Comparison of ENCODE assay signal across 10 cellular contexts in genomic region chr16:1240436-1240835, GRCh38. TPM values are rescaled to one million over a fixed set of nuclear protein-coding genes. Genes with fewer than 3 reads are reported as not detected.
A peak's percentile ranks its signal among the peaks of the same experiment; 100 is the strongest.
DNase-seq lines count a peak whose midpoint lies in the region; ATAC-seq, FAIRE-seq and TF ChIP-seq lines count a peak whose summit lies in the region.
"Not testable (repeated sequence)": the region's sequence is repeated elsewhere in the genome, so short reads cannot be mapped to it uniquely, and the experiment has no call there.
"Had no signal": no experiment of that assay in that cellular context is flagged by ENCODE, and none has a peak within 500 bp of the region (broad histone marks: within the 10 kb centered on the region; RNA-seq: fewer than 3 reads in every experiment).

TSS of gene TPSAB1 (plus strand) at chr16:1240705. CDS start at chr16:1240939, 234 bp downstream.

- H3K36me3 ChIP-seq in esophagus squamous epithelium; kidney (ENCODE audit: control insufficient read depth in 1 of 2, insufficient read depth in 2 of 2, low read length in 2 of 2); mucosa of descending colon (ENCODE audit: low read depth); sigmoid colon; thoracic aorta; urinary bladder (ENCODE audit: insufficient read depth): not testable (repeated sequence)

- H3K4me1 ChIP-seq in esophagus squamous epithelium; kidney (ENCODE audit: control insufficient read depth in 1 of 2, insufficient read depth in 1 of 2, low read depth in 1 of 2, low read length in 2 of 2); mucosa of descending colon (ENCODE audit: low read depth); sigmoid colon; thoracic aorta (ENCODE audit: control insufficient read depth in 1 of 2, low read depth in 2 of 2); urinary bladder (ENCODE audit: insufficient read depth): not testable (repeated sequence)

- TF ChIP-seq POLR2A in esophagus squamous epithelium (IDR thresholded peaks at IDR 0.05); sigmoid colon (IDR thresholded peaks at IDR 0.05): not testable (repeated sequence)

- not testable (repeated sequence) for H3K4me3 ChIP-seq in esophagus squamous epithelium; kidney (ENCODE audit: low read length in 2 of 2); mucosa of descending colon; sigmoid colon; thoracic aorta; urinary bladder (ENCODE audit: low read depth, low read length)

- H3K9me3 ChIP-seq in esophagus squamous epithelium; kidney (ENCODE audit: control insufficient read depth in 1 of 2, low read length in 2 of 2); mucosa of descending colon; sigmoid colon; thoracic aorta: not testable (repeated sequence)

- not testable (repeated sequence) for H3K9ac ChIP-seq in kidney (ENCODE audit: low read length in 2 of 2)

- FAIRE-seq in kidney (lab: Jason Lieb, UNC) = not testable (repeated sequence)

- not testable (repeated sequence) for ATAC-seq in mucosa of descending colon; thoracic aorta (ENCODE audit: insufficient number of reproducible peaks, low FRiP score, low read depth)

- H3K27me3 ChIP-seq in esophagus squamous epithelium (peaks cover 0 to 23% (median 0%) of the 10 kb centered on the region in 4 donors), sigmoid colon (peaks cover 0 to 14% (median 12%) of the 10 kb centered on the region in 3 donors)
- not testable (repeated sequence) for H3K27me3 ChIP-seq in thoracic aorta (replicated peaks; ENCODE audit: insufficient read depth)

- H3K27ac ChIP-seq in adipose tissue (ENCODE audit: low read depth, low read length); esophagus squamous epithelium; kidney (ENCODE audit: low read depth in 2 of 2, low read length in 2 of 2); sigmoid colon; thoracic aorta; urinary bladder (ENCODE audit: low read depth): not testable (repeated sequence)

- WGBS in adipose tissue, 3 donors = 40 to 56% (median 49%) methylated on average over 4 to 6 of the region's 12 CpGs
- WGBS in esophagus squamous epithelium, 2 donors = no CpG with 5 or more reads among the region's 12 CpGs
- WGBS in sigmoid colon, 2 donors = 56 to 60% methylated on average over 7 to 8 of the region's 12 CpGs
- 55% methylated on average over 8 of the region's 12 CpGs for WGBS in urinary bladder

- intact Hi-C loops in esophagus squamous epithelium (cut with DNase I); kidney (cut with DNase I); mucosa of descending colon (cut with DNase I, micrococcal nuclease); sigmoid colon (cut with DNase I): not testable (repeated sequence)

- DNase-seq in esophagus squamous epithelium (lab: John Stamatoyannopoulos, UW); thoracic aorta (ENCODE audit: low spot score): not testable (repeated sequence)
- DNase-seq in kidney (peak; percentile 55), mucosa of descending colon (peak in 1 of 3 donors; percentile 53), sigmoid colon (peak; percentile 36)

- TF ChIP-seq CTCF in esophagus squamous epithelium (IDR thresholded peaks at IDR 0.05); kidney (IDR thresholded peaks at IDR 0.05; ENCODE audit: borderline replicate concordance, extremely low read depth, insufficient read depth); mucosa of descending colon (IDR thresholded peaks at IDR 0.05); sigmoid colon (IDR thresholded peaks at IDR 0.05); thoracic aorta (IDR thresholded peaks at IDR 0.05): not testable (repeated sequence)

- not testable (repeated sequence) for TF ChIP-seq EP300 in sigmoid colon (IDR thresholded peaks at IDR 0.05)

RNA-seq across cellular contexts. Expression of gene TPSAB1, which starts in this region (rescaled TPM):
- polyA plus RNA-seq in adipose tissue = 10 to 100 TPM in 2 of 3 donors, 1 to 10 TPM in 1; 6.6 to 22.0 (median 10.0) TPM
- total RNA-seq in esophagus squamous epithelium = 100 to 1,000 TPM in 1 of 4 donors, 10 to 100 TPM in 2, 1 to 10 TPM in 1; 3.0 to 395 (median 16.7) TPM
- 156 TPM for total RNA-seq in kidney
- 1.6 TPM for polyA plus RNA-seq in kidney (ENCODE audit: insufficient read depth, low read depth, low replicate concordance)
- 10 to 100 TPM in 2 of 3 donors, 1 to 10 TPM in 1; 7.8 to 51.7 (median 46.2) TPM for total RNA-seq in mucosa of descending colon
- 100 to 1,000 TPM in 1 of 4 donors, 10 to 100 TPM in 3; 10.2 to 118 (median 17.3) TPM for total RNA-seq in sigmoid colon
- 10 to 100 TPM in 1 of 3 donors, 1 to 10 TPM in 2; 5.1 to 25.2 (median 8.9) TPM for polyA plus RNA-seq in sigmoid colon
- total RNA-seq in thoracic aorta = 100 to 1,000 TPM in 1 of 2 donors, 10 to 100 TPM in 1; 26.0 to 164 TPM
- total RNA-seq in urinary bladder = 10.8 TPM
- 72.9 TPM for polyA plus RNA-seq in urinary bladder
- total RNA-seq: CD4-positive, CD25-positive, alpha-beta regulatory T cell; LHCN-M2 had no signal
- polyA plus RNA-seq: BJ; CD4-positive, CD25-positive, alpha-beta regulatory T cell had no signal
